9 cellular contexts compared by ENCODE assay signal in genomic region chr5:172322028-172322965, GRCh38. TPM values are rescaled to one million over a fixed set of nuclear protein-coding genes. Genes with fewer than 3 reads are reported as not detected.
DNase-seq lines count a peak whose midpoint lies in the region; ATAC-seq and TF ChIP-seq lines count a peak whose summit lies in the region.
"Had no signal": no experiment of that assay in that cellular context is flagged by ENCODE, and none has a peak within 500 bp of the region (broad histone marks: within the 10 kb centered on the region; RNA-seq: fewer than 3 reads in every experiment).

No MANE protein-coding gene starts in this region.

- H3K36me3 ChIP-seq in gastroesophageal sphincter: no peaks in the 10 kb centered on the region
- H3K36me3 ChIP-seq: thoracic aorta had no signal

- no peak overlapping the region for H3K27ac ChIP-seq in gastroesophageal sphincter
- H3K27ac ChIP-seq: thoracic aorta had no signal

- ATAC-seq in HG03064 (IDR thresholded peaks at IDR 0.05; ENCODE audit: low read depth, unreplicated experiment) (peak; percentile 78), HG03521 (IDR thresholded peaks at IDR 0.05; ENCODE audit: unreplicated experiment) (no peak), gastroesophageal sphincter (no peak)

- no peaks in the 10 kb centered on the region for H3K4me1 ChIP-seq in gastroesophageal sphincter

- 65 to 73% methylated on average over 6 of the region's 9 CpGs for WGBS in gastroesophageal sphincter (ENCODE audit: low coverage in 1 of 2), 2 donors

- TF ChIP-seq EP300 in gastroesophageal sphincter (IDR thresholded peaks at IDR 0.05): no peak

- no peaks in the 10 kb centered on the region for H3K27me3 ChIP-seq in gastroesophageal sphincter

- DNase-seq in GM19238 (ENCODE audit: insufficient read length, low spot score): peak; percentile 30
- peak; percentile 49 to 78 for DNase-seq in SHP77 (lab: John Stamatoyannopoulos, UW)
- peak; percentile 62 for DNase-seq in renal cortical epithelial cell (ENCODE audit: low read depth)
- DNase-seq in activated CD4-positive, alpha-beta T cell treated with anti-CD3 and anti-CD28 coated beads for 1 hour: no peak
- DNase-seq: activated effector memory CD4-positive, alpha-beta T cell treated with Interleukin-2 at 50 U/mL for 16 hours had no signal

- no peak for TF ChIP-seq CTCF in gastroesophageal sphincter (IDR thresholded peaks at IDR 0.05)

- no peaks in the 10 kb centered on the region for H3K9me3 ChIP-seq in gastroesophageal sphincter
- H3K9me3 ChIP-seq: thoracic aorta had no signal

- no peak overlapping the region for H3K4me3 ChIP-seq in gastroesophageal sphincter
- H3K4me3 ChIP-seq: thoracic aorta had no signal

- TF ChIP-seq POLR2A in gastroesophageal sphincter (IDR thresholded peaks at IDR 0.05): no peak

RNA-seq across cellular contexts. Expression of gene UBTD2, which starts 38.7 kb away (rescaled TPM):
- total RNA-seq in renal cortical epithelial cell: 50.2 and 54.0 TPM in 2 replicates
- 10 to 100 TPM; 17.3 to 26.6 (median 20.2) TPM for total RNA-seq in gastroesophageal sphincter
